Comparison of ENCODE assay signal across 13 cellular contexts in the genomic region with DNA sequence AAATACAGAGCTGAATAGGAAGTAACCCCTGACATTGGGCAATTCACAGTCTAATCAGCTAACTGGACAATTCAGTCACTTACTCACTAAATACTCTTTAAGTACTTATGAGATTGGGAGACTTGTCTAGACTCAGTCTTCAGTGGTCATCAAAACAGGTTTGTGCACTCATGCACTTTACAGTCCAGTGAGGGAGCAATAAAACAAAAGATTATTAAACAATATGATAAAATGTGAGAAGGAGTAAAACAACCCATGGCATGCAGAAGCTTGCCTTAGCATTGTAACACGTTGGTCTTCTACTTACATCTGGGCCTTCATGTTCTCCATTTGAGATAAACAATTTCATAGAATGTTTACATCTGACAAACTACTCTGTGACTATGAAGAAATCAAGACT.
"Had no signal": no experiment of that assay in that cellular context is flagged by ENCODE, and none has a peak within 500 bp of the region (broad histone marks: within the 10 kb centered on the region; RNA-seq: fewer than 3 reads in every experiment).

No MANE protein-coding gene starts in this region.

- DNase-seq: activated CD4-positive, alpha-beta memory T cell treated with anti-CD3 and anti-CD28 coated beads for 36 hours; activated CD4-positive, alpha-beta T cell treated with anti-CD3 and anti-CD28 coated beads for 36 hours; activated gamma-delta T cell treated with Interleukin-2 at 50 U/mL for 16 hours; activated T-cell treated with anti-CD3 and anti-CD28 coated beads for 4 hours; adrenal gland; effector memory CD4-positive, alpha-beta T cell; foreskin melanocyte; retina; stimulated activated CD4-positive, alpha-beta T cell treated with anti-CD3 and anti-CD28 coated beads, Interleukin-12 subunit alpha, Interleukin-12 subunit beta, amount 100 ng/mL, for 4 hours; stimulated activated CD4-positive, alpha-beta T cell treated with anti-CD3 and anti-CD28 coated beads, Interleukin-1b, Interleukin-23, amount 100 ng/mL, for 48 hours; stimulated activated CD8-positive, alpha-beta memory T cell treated with anti-CD3 and anti-CD28 coated beads, Interleukin-4, amount 100 ng/mL, for 48 hours; stimulated activated naive CD4-positive, alpha-beta T cell; T-helper 2 cell had no signal

- H3K27ac ChIP-seq: adrenal gland had no signal
